ENCODE assay signal across 1 cellular context in the genomic region with DNA sequence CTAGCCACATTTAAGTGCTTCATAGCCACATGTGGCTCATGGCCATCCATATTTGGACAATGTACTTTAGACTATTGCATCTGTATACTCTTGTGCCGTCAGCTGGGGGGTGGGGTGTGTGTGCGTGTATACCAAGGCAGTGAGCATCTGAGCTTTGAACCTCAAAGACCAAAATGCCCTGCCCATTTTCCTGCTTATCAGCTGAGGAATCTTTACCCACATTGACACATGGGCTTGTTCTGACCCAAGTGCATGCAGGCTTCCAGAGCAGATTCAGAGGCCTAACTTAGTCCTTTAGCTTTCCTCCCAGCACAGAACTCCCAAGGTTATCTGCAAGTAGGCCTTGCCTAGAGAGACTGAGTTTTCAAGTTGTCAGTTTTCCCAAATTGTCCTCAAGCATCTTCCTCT.
A peak's percentile ranks its signal among the peaks of the same experiment; 100 is the strongest.
TF ChIP-seq lines count a peak whose summit lies in the region.

No MANE protein-coding gene starts in this region.

TF ChIP-seq in HepG2, 621 proteins besides CTCF, POLR2A, EP300 and RAD21 (continued from another document and continues in another):
- no peak; the same call in 1 of the 2 replicates for TF ChIP-seq GMEB1 (CRISPR knock-in tag; IDR thresholded peaks at IDR 0.05; ENCODE audit: borderline replicate concordance)
- peak; percentile 34; the same call in 1 of the 2 replicates for TF ChIP-seq HHEX (CRISPR knock-in tag; IDR thresholded peaks at IDR 0.05)
- 0 out of 2 replicates have a peak, but pooled peaks have one; percentile 61 for TF ChIP-seq TSC22D2 (CRISPR knock-in tag; IDR thresholded peaks at IDR 0.05; ENCODE audit: borderline replicate concordance)
- TF ChIP-seq NFIB (CRISPR knock-in tag; IDR thresholded peaks at IDR 0.05; ENCODE audit: borderline replicate concordance), result no peak
- peak; percentile 80 for TF ChIP-seq TFDP2 (CRISPR knock-in tag; IDR thresholded peaks at IDR 0.05)
- TF ChIP-seq FOXK1 (CRISPR knock-in tag; IDR thresholded peaks at IDR 0.05; ENCODE audit: borderline replicate concordance, low read depth), result peak; percentile 71; the same call in 1 of the 2 replicates
- TF ChIP-seq, protein P1, sequence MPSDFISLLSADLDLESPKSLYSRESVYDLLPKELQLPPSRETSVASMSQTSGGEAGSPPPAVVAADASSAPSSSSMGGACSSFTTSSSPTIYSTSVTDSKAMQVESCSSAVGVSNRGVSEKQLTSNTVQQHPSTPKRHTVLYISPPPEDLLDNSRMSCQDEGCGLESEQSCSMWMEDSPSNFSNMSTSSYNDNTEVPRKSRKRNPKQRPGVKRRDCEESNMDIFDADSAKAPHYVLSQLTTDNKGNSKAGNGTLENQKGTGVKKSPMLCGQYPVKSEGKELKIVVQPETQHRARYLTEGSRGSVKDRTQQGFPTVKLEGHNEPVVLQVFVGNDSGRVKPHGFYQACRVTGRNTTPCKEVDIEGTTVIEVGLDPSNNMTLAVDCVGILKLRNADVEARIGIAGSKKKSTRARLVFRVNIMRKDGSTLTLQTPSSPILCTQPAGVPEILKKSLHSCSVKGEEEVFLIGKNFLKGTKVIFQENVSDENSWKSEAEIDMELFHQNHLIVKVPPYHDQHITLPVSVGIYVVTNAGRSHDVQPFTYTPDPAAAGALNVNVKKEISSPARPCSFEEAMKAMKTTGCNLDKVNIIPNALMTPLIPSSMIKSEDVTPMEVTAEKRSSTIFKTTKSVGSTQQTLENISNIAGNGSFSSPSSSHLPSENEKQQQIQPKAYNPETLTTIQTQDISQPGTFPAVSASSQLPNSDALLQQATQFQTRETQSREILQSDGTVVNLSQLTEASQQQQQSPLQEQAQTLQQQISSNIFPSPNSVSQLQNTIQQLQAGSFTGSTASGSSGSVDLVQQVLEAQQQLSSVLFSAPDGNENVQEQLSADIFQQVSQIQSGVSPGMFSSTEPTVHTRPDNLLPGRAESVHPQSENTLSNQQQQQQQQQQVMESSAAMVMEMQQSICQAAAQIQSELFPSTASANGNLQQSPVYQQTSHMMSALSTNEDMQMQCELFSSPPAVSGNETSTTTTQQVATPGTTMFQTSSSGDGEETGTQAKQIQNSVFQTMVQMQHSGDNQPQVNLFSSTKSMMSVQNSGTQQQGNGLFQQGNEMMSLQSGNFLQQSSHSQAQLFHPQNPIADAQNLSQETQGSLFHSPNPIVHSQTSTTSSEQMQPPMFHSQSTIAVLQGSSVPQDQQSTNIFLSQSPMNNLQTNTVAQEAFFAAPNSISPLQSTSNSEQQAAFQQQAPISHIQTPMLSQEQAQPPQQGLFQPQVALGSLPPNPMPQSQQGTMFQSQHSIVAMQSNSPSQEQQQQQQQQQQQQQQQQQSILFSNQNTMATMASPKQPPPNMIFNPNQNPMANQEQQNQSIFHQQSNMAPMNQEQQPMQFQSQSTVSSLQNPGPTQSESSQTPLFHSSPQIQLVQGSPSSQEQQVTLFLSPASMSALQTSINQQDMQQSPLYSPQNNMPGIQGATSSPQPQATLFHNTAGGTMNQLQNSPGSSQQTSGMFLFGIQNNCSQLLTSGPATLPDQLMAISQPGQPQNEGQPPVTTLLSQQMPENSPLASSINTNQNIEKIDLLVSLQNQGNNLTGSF (CRISPR knock-in tag; IDR thresholded peaks at IDR 0.05), result no peak
- TF ChIP-seq SP2 (CRISPR knock-in tag; IDR thresholded peaks at IDR 0.05), result no peak
- TF ChIP-seq ZNF766 (CRISPR knock-in tag; IDR thresholded peaks at IDR 0.05; ENCODE audit: borderline replicate concordance), result no peak
- TF ChIP-seq ZNF496 (CRISPR knock-in tag; IDR thresholded peaks at IDR 0.05; ENCODE audit: insufficient replicate concordance), result no peak
- peak; percentile 66 for TF ChIP-seq ZBTB33 (CRISPR knock-in tag; IDR thresholded peaks at IDR 0.05)
- no peak for TF ChIP-seq SUZ12 (IDR thresholded peaks at IDR 0.05; ENCODE audit: low read depth, low read length)
- TF ChIP-seq, protein P2, sequence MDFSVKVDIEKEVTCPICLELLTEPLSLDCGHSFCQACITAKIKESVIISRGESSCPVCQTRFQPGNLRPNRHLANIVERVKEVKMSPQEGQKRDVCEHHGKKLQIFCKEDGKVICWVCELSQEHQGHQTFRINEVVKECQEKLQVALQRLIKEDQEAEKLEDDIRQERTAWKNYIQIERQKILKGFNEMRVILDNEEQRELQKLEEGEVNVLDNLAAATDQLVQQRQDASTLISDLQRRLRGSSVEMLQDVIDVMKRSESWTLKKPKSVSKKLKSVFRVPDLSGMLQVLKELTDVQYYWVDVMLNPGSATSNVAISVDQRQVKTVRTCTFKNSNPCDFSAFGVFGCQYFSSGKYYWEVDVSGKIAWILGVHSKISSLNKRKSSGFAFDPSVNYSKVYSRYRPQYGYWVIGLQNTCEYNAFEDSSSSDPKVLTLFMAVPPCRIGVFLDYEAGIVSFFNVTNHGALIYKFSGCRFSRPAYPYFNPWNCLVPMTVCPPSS (IDR thresholded peaks at IDR 0.05), result no peak
- TF ChIP-seq ZNF550 (CRISPR knock-in tag; IDR thresholded peaks at IDR 0.05; ENCODE audit: borderline replicate concordance), result no peak
- no peak for TF ChIP-seq KDM5B (CRISPR knock-in tag; IDR thresholded peaks at IDR 0.05; ENCODE audit: borderline replicate concordance)
- no peak for TF ChIP-seq ZNF367 (CRISPR knock-in tag; IDR thresholded peaks at IDR 0.05; ENCODE audit: borderline replicate concordance)
- TF ChIP-seq RBM22 (optimal IDR thresholded peaks at IDR 0.05; ENCODE audit: low read length), result peak; percentile 79
- TF ChIP-seq KMT2B (CRISPR knock-in tag; IDR thresholded peaks at IDR 0.05), result 0 out of 2 replicates have a peak, but pooled peaks have one; percentile 32
- TF ChIP-seq, protein P3, sequence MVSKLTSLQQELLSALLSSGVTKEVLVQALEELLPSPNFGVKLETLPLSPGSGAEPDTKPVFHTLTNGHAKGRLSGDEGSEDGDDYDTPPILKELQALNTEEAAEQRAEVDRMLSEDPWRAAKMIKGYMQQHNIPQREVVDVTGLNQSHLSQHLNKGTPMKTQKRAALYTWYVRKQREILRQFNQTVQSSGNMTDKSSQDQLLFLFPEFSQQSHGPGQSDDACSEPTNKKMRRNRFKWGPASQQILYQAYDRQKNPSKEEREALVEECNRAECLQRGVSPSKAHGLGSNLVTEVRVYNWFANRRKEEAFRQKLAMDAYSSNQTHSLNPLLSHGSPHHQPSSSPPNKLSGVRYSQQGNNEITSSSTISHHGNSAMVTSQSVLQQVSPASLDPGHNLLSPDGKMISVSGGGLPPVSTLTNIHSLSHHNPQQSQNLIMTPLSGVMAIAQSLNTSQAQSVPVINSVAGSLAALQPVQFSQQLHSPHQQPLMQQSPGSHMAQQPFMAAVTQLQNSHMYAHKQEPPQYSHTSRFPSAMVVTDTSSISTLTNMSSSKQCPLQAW (CRISPR knock-in tag; IDR thresholded peaks at IDR 0.05), result peak; percentile 86
- TF ChIP-seq, protein P4, sequence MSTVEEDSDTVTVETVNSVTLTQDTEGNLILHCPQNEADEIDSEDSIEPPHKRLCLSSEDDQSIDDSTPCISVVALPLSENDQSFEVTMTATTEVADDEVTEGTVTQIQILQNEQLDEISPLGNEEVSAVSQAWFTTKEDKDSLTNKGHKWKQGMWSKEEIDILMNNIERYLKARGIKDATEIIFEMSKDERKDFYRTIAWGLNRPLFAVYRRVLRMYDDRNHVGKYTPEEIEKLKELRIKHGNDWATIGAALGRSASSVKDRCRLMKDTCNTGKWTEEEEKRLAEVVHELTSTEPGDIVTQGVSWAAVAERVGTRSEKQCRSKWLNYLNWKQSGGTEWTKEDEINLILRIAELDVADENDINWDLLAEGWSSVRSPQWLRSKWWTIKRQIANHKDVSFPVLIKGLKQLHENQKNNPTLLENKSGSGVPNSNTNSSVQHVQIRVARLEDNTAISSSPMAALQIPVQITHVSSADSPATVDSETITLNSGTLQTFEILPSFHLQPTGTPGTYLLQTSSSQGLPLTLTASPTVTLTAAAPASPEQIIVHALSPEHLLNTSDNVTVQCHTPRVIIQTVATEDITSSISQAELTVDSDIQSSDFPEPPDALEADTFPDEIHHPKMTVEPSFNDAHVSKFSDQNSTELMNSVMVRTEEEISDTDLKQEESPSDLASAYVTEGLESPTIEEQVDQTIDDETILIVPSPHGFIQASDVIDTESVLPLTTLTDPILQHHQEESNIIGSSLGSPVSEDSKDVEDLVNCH (CRISPR knock-in tag; IDR thresholded peaks at IDR 0.05), result no peak
- TF ChIP-seq, protein P5, sequence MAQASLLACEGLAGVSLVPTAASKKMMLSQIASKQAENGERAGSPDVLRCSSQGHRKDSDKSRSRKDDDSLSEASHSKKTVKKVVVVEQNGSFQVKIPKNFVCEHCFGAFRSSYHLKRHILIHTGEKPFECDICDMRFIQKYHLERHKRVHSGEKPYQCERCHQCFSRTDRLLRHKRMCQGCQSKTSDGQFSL (CRISPR knock-in tag; IDR thresholded peaks at IDR 0.05), result no peak
- 0 out of 2 replicates have a peak, but pooled peaks have one; percentile 12 for TF ChIP-seq KDM1A (CRISPR knock-in tag; IDR thresholded peaks at IDR 0.05)
- peak; percentile 97 for TF ChIP-seq TFAP4 (IDR thresholded peaks at IDR 0.05; ENCODE audit: borderline replicate concordance, low read depth)
- TF ChIP-seq ZEB1 (IDR thresholded peaks at IDR 0.05; ENCODE audit: insufficient replicate concordance, low read depth), result no peak
- no peak for TF ChIP-seq TEF (CRISPR knock-in tag; IDR thresholded peaks at IDR 0.05)
- TF ChIP-seq NFYC (CRISPR knock-in tag; IDR thresholded peaks at IDR 0.05), result no peak
- TF ChIP-seq ZNF772 (CRISPR knock-in tag; IDR thresholded peaks at IDR 0.05), result peak; percentile 69; the same call in 1 of the 2 replicates
- TF ChIP-seq ZNF143 (CRISPR knock-in tag; IDR thresholded peaks at IDR 0.05), result no peak; the same call in 1 of the 2 replicates
- TF ChIP-seq ATRX (CRISPR knock-in tag; IDR thresholded peaks at IDR 0.05; ENCODE audit: borderline replicate concordance), result no peak
- TF ChIP-seq MXD3 (CRISPR knock-in tag; IDR thresholded peaks at IDR 0.05), result no peak
- TF ChIP-seq ARNT (IDR thresholded peaks at IDR 0.05), result no peak
- peak; percentile 59; the same call in 1 of the 2 replicates for TF ChIP-seq MYPOP (CRISPR knock-in tag; IDR thresholded peaks at IDR 0.05)
- TF ChIP-seq NR2F6 (IDR thresholded peaks at IDR 0.05), result peak; percentile 25; the same call in 1 of the 2 replicates
- peak; percentile 80 for TF ChIP-seq NR2F6 (CRISPR knock-in tag; IDR thresholded peaks at IDR 0.05)
